ENCODE assay signal across 14 cellular contexts in genomic region chr6:146153040-146153758, GRCh38.
DNase-seq lines count a peak whose midpoint lies in the region; ATAC-seq and TF ChIP-seq lines count a peak whose summit lies in the region.
"Had no signal": no experiment of that assay in that cellular context is flagged by ENCODE, and none has a peak within 500 bp of the region (broad histone marks: within the 10 kb centered on the region; RNA-seq: fewer than 3 reads in every experiment).

No MANE protein-coding gene starts in this region.

- 66 to 82% methylated on average over 4 of the region's 4 CpGs for WGBS in transverse colon (ENCODE audit: low coverage in 1 of 2), 2 donors

- H3K9me3 ChIP-seq in transverse colon = no peaks in the 10 kb centered on the region
- H3K9me3 ChIP-seq: upper lobe of left lung had no signal

- ATAC-seq in GM18867 (IDR thresholded peaks at IDR 0.05; ENCODE audit: unreplicated experiment) (peak; percentile 99), GM21423 (IDR thresholded peaks at IDR 0.05; ENCODE audit: unreplicated experiment) (peak; percentile 92), HG02981 (IDR thresholded peaks at IDR 0.05; ENCODE audit: unreplicated experiment) (peak; percentile 92), HG03575 (IDR thresholded peaks at IDR 0.05; ENCODE audit: extremely low read depth, insufficient number of reproducible peaks, low FRiP score, unreplicated experiment) (peak; percentile 100)
- ATAC-seq: activated naive CD4-positive, alpha-beta T cell treated with anti-CD3 and anti-CD28 coated beads, Interleukin-2, amount 50 U/mL, for 72 hours had no signal

- TF ChIP-seq CTCF in transverse colon (IDR thresholded peaks at IDR 0.05) = no peak

- no peaks in the 10 kb centered on the region for H3K27me3 ChIP-seq in transverse colon
- H3K27me3 ChIP-seq: upper lobe of left lung had no signal

- no peak for TF ChIP-seq EP300 in transverse colon (IDR thresholded peaks at IDR 0.05; ENCODE audit: low read depth)

- no peak overlapping the region for H3K27ac ChIP-seq in transverse colon
- H3K27ac ChIP-seq: upper lobe of left lung had no signal

- no peak overlapping the region for H3K4me3 ChIP-seq in transverse colon
- H3K4me3 ChIP-seq: upper lobe of left lung had no signal

- POLR2A ChIA-PET in HEK293T (lab: Yijun Ruan, JAX) = no interaction called here

- no peaks in the 10 kb centered on the region for H3K4me1 ChIP-seq in transverse colon
- H3K4me1 ChIP-seq: upper lobe of left lung had no signal

- no peaks in the 10 kb centered on the region for H3K36me3 ChIP-seq in transverse colon
- H3K36me3 ChIP-seq: upper lobe of left lung had no signal

- CTCF ChIA-PET in HEK293T (lab: Yijun Ruan, JAX) = no interaction called here

- DNase-seq in DMS53 treated with DMSO at 0.1 percent for 48 hours (lab: John Stamatoyannopoulos, UW; ENCODE audit: unreplicated experiment) = no peak
- no peak for DNase-seq in transverse colon
- DNase-seq in stimulated activated CD4-positive, alpha-beta T cell treated with anti-CD3 and anti-CD28 coated beads, Interleukin-1b, Interleukin-23, amount 100 ng/mL, for 48 hours = no peak
- DNase-seq in HEK293T (ENCODE audit: extremely low spot score) = no peak
- DNase-seq: activated CD4-positive, alpha-beta T cell treated with anti-CD3 and anti-CD28 coated beads, Interleukin-2, amount 50 U/mL, for 4 hours; immature natural killer cell; IMR-90; NCI-H187 treated with DMSO at 0.1 percent for 48 hours; upper lobe of left lung had no signal

- no peak for TF ChIP-seq POLR2A in transverse colon (IDR thresholded peaks at IDR 0.05)

- intact Hi-C loops in transverse colon (cut with DNase I; ENCODE audit: low total_unique reads) = no loop called here

- in situ Hi-C loops in transverse colon (cut with MboI; ENCODE audit: low pct_ligation_motif_present in 1 of 4, low pct_unique_long_range_greater_than_20kb in 1 of 4, low sequenced_read_pairs in 3 of 4) = no loop called here

TF ChIP-seq in HEK293T, 16 proteins besides CTCF, POLR2A, EP300 and RAD21:
- TF ChIP-seq BHLHE40 (IDR thresholded peaks at IDR 0.05; ENCODE audit: borderline replicate concordance) (no peak), TARDBP (IDR thresholded peaks at IDR 0.05) (no peak), FOXM1 (IDR thresholded peaks at IDR 0.05; ENCODE audit: borderline replicate concordance) (no peak), NFRKB (IDR thresholded peaks at IDR 0.05) (no peak), ELF4 (IDR thresholded peaks at IDR 0.05) (no peak), CTBP1 (IDR thresholded peaks at IDR 0.05; ENCODE audit: borderline replicate concordance) (no peak), L3MBTL2 (conservative IDR thresholded peaks at IDR 0.05) (no peak), SP1 (IDR thresholded peaks at IDR 0.05) (no peak), LEF1 (IDR thresholded peaks at IDR 0.05; ENCODE audit: borderline replicate concordance) (no peak), FOXA1 (IDR thresholded peaks at IDR 0.05) (no peak), ARNT (IDR thresholded peaks at IDR 0.05) (no peak), PKNOX1 (IDR thresholded peaks at IDR 0.05) (no peak), ZNF384 (IDR thresholded peaks at IDR 0.05) (no peak), SUZ12 (IDR thresholded peaks at IDR 0.05) (no peak), FOXK2 (IDR thresholded peaks at IDR 0.05) (no peak), HDGF (IDR thresholded peaks at IDR 0.05; ENCODE audit: borderline replicate concordance) (no peak)
TF ChIP-seq in HEK293T: peak in this region for 0.
